In genomic region chr1:203507836-203508235, GRCh38 we compare ENCODE assay signal across 23 cellular contexts. TPM values are rescaled to one million over a fixed set of nuclear protein-coding genes. Genes with fewer than 3 reads are reported as not detected.
DNase-seq lines count a peak whose midpoint lies in the region; ATAC-seq, FAIRE-seq and TF ChIP-seq lines count a peak whose summit lies in the region.
"Had no signal": no experiment of that assay in that cellular context is flagged by ENCODE, and none has a peak within 500 bp of the region (broad histone marks: within the 10 kb centered on the region; RNA-seq: fewer than 3 reads in every experiment).

No MANE protein-coding gene starts in this region.

- H4K91ac ChIP-seq in IMR-90 (ENCODE audit: insufficient read depth, low read depth, low read length) (peak overlapping the region; percentile 96), H1 (replicated peaks; ENCODE audit: insufficient read length, low read length) (peak overlapping the region; percentile 51)

- dilution Hi-C loops in IMR-90 (cut with HindIII; ENCODE audit: low sequenced_read_pairs, unreplicated experiment): no loop called here

- no TSS peak for BruUV-seq in IMR-90 (replicated peaks; lab: Mats Ljungman, UMichigan)

- no peak overlapping the region; the same call in 1 of the 2 replicates for H3K9ac ChIP-seq in IMR-90 (ENCODE audit: low read depth, low read length)
- no peak overlapping the region for H3K9ac ChIP-seq in H1 (replicated peaks in 1 of 4; ENCODE audit: extremely low read depth in 1 of 4, low read depth in 3 of 4, low read length in 3 of 4)

- H2BK15ac ChIP-seq in IMR-90 (ENCODE audit: low read depth, low read length) (peak overlapping the region; percentile 95; the same call in 1 of the 3 replicates), H1 (ENCODE audit: low read length) (no peak overlapping the region)

- H3K23me2 ChIP-seq in H1 (ENCODE audit: low read depth, low read length): no peaks in the 10 kb centered on the region; the same call in 1 of the 2 replicates

- no peaks in the 10 kb centered on the region for H3K79me2 ChIP-seq in H1 (ENCODE audit: control insufficient read depth in 1 of 2, insufficient read depth in 2 of 2, low read length in 2 of 2)

- H3K9me3 ChIP-seq in IMR-90 (ENCODE audit: control insufficient read depth, insufficient read depth, low read length): no peaks in the 10 kb centered on the region
- H3K9me3 ChIP-seq in H1 (ENCODE audit: insufficient read depth in 2 of 2, low read depth in 1 of 2, low read length in 1 of 2): no peaks in the 10 kb centered on the region
- H3K9me3 ChIP-seq in muscle layer of duodenum (ENCODE audit: control insufficient read depth in 1 of 2, low read length in 2 of 2): no peaks in the 10 kb centered on the region
- H3K9me3 ChIP-seq: psoas muscle had no signal

- peaks cover 46% of the 10 kb centered on the region for H3K9me1 ChIP-seq in IMR-90 (ENCODE audit: insufficient read depth, low read length)

- intact Hi-C loops in IMR-90 (cut with micrococcal nuclease): loop anchor here (5.0 kb wide), 1 partner anchor 99 kb away; no protein-coding TSS in a partner anchor

- no peak for ATAC-seq in IMR-90 (ENCODE audit: low read depth)
- ATAC-seq in GM19397 (IDR thresholded peaks at IDR 0.05; ENCODE audit: unreplicated experiment): no peak
- ATAC-seq: foreskin keratinocyte, psoas muscle had no signal

- TF ChIP-seq CTCF in IMR-90 (conservative IDR thresholded peaks at IDR 0.05; ENCODE audit: low read depth, low read length) (no peak), H1 (IDR thresholded peaks at IDR 0.05; ENCODE audit: control extremely low read depth in 1 of 3, insufficient read depth in 1 of 3, low read depth in 1 of 3, low read length in 3 of 3) (no peak), GM20000 (IDR thresholded peaks at IDR 0.05; ENCODE audit: extremely low read depth, missing control alignments) (no peak)

- no peaks in the 10 kb centered on the region for H4K20me1 ChIP-seq in IMR-90 (ENCODE audit: insufficient read depth, low read length)
- no peaks in the 10 kb centered on the region for H4K20me1 ChIP-seq in H1 (replicated peaks in 1 of 2; ENCODE audit: control insufficient read depth in 1 of 2, insufficient read depth in 2 of 2, low read length in 2 of 2)

- H4K5ac ChIP-seq in IMR-90 (ENCODE audit: low read depth, low read length) (peak overlapping the region; percentile 69), H1 (ENCODE audit: insufficient read length, low read depth, low read length) (no peak overlapping the region)

- H3K27me3 ChIP-seq in IMR-90 (ENCODE audit: control insufficient read depth, insufficient read depth, low read length) (no peaks in the 10 kb centered on the region), H1 (replicated peaks in 1 of 4; ENCODE audit: control insufficient read depth in 3 of 4, extremely low read depth in 1 of 4, insufficient read depth in 3 of 4, low read length in 3 of 4) (peaks cover 0 to 3% (median 3%) of the 10 kb centered on the region in 4 experiments; a peak in 3 of 7 replicates), muscle layer of duodenum (ENCODE audit: low read depth, low read length) (no peaks in the 10 kb centered on the region)

- 0 out of 2 replicates have a peak overlapping the region, but pooled peaks have one; percentile 80 for H2BK12ac ChIP-seq in H1 (ENCODE audit: low read depth, low read length)

- H3K27ac ChIP-seq in IMR-90 (ENCODE audit: insufficient read depth, low read length) (peak overlapping the region; percentile 82; the same call in 1 of the 2 replicates), H1 (ENCODE audit: low read depth, low read length) (no peak overlapping the region), muscle layer of duodenum (ENCODE audit: low read length) (peak overlapping the region; percentile 61), substantia nigra (ENCODE audit: low read depth, low read length, poor library complexity, severe bottlenecking) (peak overlapping the region; percentile 44)
- H3K27ac ChIP-seq: foreskin keratinocyte, psoas muscle had no signal

- H2AK9ac ChIP-seq in IMR-90 (replicated peaks; ENCODE audit: low read depth, low read length, poor library complexity): peak overlapping the region; percentile 89

- DNase-seq in IMR-90 (no peak), H1 (ENCODE audit: low read depth in 1 of 2, low spot score in 2 of 2) (no peak), substantia nigra (lab: John Stamatoyannopoulos, UW) (no peak), GM20000 (ENCODE audit: low spot score) (no peak), COR-L47 (lab: John Stamatoyannopoulos, UW) (no peak)
- DNase-seq: activated CD4-positive, alpha-beta T cell treated with anti-CD3 and anti-CD28 coated beads, Interleukin-2, amount 50 U/mL, for 1 hour; activated CD8-positive, alpha-beta memory T cell treated with anti-CD3 and anti-CD28 coated beads, Interleukin-2, amount 50 U/mL, for 48 hours; activated effector memory CD4-positive, alpha-beta T cell treated with Interleukin-2 at 50 U/mL for 16 hours; CD4-positive, CD25-positive, alpha-beta regulatory T cell; DMS153; foreskin keratinocyte; MM.1S; NCI-H1436 treated with DMSO at 0.1 percent for 48 hours; SHP77 treated with DMSO at 0.1 percent for 48 hours; stimulated activated CD4-positive, alpha-beta T cell treated with anti-CD3 and anti-CD28 coated beads, Interleukin-4, amount 100 ng/mL, for 4 hours had no signal

- CTCF ChIA-PET in IMR-90 (lab: Yijun Ruan, JAX) (no interaction called here), H1 (lab: Charles Lee; ENCODE audit: partially characterized antibody) (interaction anchor here (0.8 to 9.0 kb wide), 22 partner anchors 11 to 240 kb away, joined by 3 to 162 read pairs (median 5); partner anchors contain the start of gene OPTC)

- H3K18ac ChIP-seq in IMR-90 (ENCODE audit: low read depth, low read length) (0 out of 2 replicates have a peak overlapping the region, but pooled peaks have one; percentile 25), H1 (ENCODE audit: extremely low read depth, low read length) (no peak overlapping the region)

- peak overlapping the region; percentile 68 for H2AFZ ChIP-seq in IMR-90 (replicated peaks; ENCODE audit: low read length, poor library complexity)
- no peak overlapping the region for H2AFZ ChIP-seq in H1 (ENCODE audit: low read length)

- H3K23ac ChIP-seq in IMR-90 (ENCODE audit: low read depth, low read length): no peak overlapping the region; the same call in 1 of the 2 replicates
- H3K23ac ChIP-seq in H1 (ENCODE audit: insufficient read length): no peak overlapping the region

- H2BK120ac ChIP-seq in IMR-90 (ENCODE audit: low read depth, low read length) (peak overlapping the region; percentile 96), H1 (replicated peaks; ENCODE audit: low read depth, low read length) (no peak overlapping the region)

- H3K56ac ChIP-seq in IMR-90 (ENCODE audit: extremely low read depth, insufficient read depth, low read length) (no peak overlapping the region), H1 (replicated peaks; ENCODE audit: insufficient read length, low read depth, low read length) (no peak overlapping the region)

- H3K79me1 ChIP-seq in IMR-90 (ENCODE audit: low read depth in 1 of 2, low read length in 2 of 2): peaks cover 10 to 60% of the 10 kb centered on the region in 2 experiments
- H3K79me1 ChIP-seq in H1 (ENCODE audit: low read depth, low read length): no peaks in the 10 kb centered on the region

- peak overlapping the region; percentile 91; a peak in 2 of 4 replicates for H4K8ac ChIP-seq in IMR-90 (ENCODE audit: low read depth in 2 of 2, low read length in 2 of 2)
- no peak overlapping the region for H4K8ac ChIP-seq in H1 (ENCODE audit: extremely low read depth, insufficient read depth, low read length)

- no peak overlapping the region for H3K4me2 ChIP-seq in IMR-90 (ENCODE audit: low read depth, low read length)
- no peak overlapping the region for H3K4me2 ChIP-seq in H1 (ENCODE audit: insufficient read depth in 1 of 2, low read depth in 2 of 2, low read length in 2 of 2)

- peak overlapping the region; percentile 49 for H2BK5ac ChIP-seq in IMR-90 (ENCODE audit: low read depth, low read length, poor library complexity, severe bottlenecking)
- no peak overlapping the region for H2BK5ac ChIP-seq in H1 (ENCODE audit: low read depth, low read length)

- H3K4ac ChIP-seq in IMR-90 (ENCODE audit: low read depth, low read length): peak overlapping the region; percentile 97
- H3K4ac ChIP-seq in H1 (replicated peaks; ENCODE audit: insufficient read length, low read depth, low read length): peak overlapping the region; percentile 16

- H3K14ac ChIP-seq in IMR-90 (replicated peaks; ENCODE audit: low read depth, low read length) (peak overlapping the region; percentile 82), H1 (ENCODE audit: insufficient read length) (no peak overlapping the region)

- no peaks in the 10 kb centered on the region for H3K36me3 ChIP-seq in IMR-90 (ENCODE audit: control insufficient read depth, insufficient read depth, low read length)
- H3K36me3 ChIP-seq in H1 (ENCODE audit: control insufficient read depth in 2 of 4, insufficient read depth in 4 of 4, low read length in 3 of 4): no peaks in the 10 kb centered on the region
- no peaks in the 10 kb centered on the region for H3K36me3 ChIP-seq in muscle layer of duodenum (ENCODE audit: control insufficient read depth in 1 of 2, insufficient read depth in 2 of 2, low read length in 2 of 2)

- TF ChIP-seq RAD21 in IMR-90 (IDR thresholded peaks at IDR 0.05; ENCODE audit: low read length) (no peak), H1 (IDR thresholded peaks at IDR 0.05 in 1 of 2, conservative IDR thresholded peaks at IDR 0.05 in 1 of 2; ENCODE audit: low read depth in 2 of 2, low read length in 2 of 2) (no peak)

- peak overlapping the region; percentile 75 for H2BK20ac ChIP-seq in IMR-90 (ENCODE audit: low read depth, low read length)
- H2BK20ac ChIP-seq in H1 (ENCODE audit: low read length): no peak overlapping the region

- no peak for TF ChIP-seq EP300 in H1 (IDR thresholded peaks at IDR 0.05; ENCODE audit: borderline replicate concordance in 1 of 2, low read depth in 2 of 2, low read length in 2 of 2)

- POLR2A ChIA-PET in IMR-90 (lab: Charles Lee; ENCODE audit: unreplicated experiment) (interaction anchor here (0.6 kb wide), 1 partner anchor 167 kb away, joined by 3 read pairs; no protein-coding TSS in a partner anchor), H1 (lab: Charles Lee; ENCODE audit: partially characterized antibody) (interaction anchor here (0.9 to 1.4 kb wide), 3 partner anchors 11 to 48 kb away, joined by 3 to 4 read pairs (median 4); no protein-coding TSS in a partner anchor)

- in situ Hi-C loops in IMR-90 (cut with MboI; ENCODE audit: low sequenced_read_pairs): loop anchor here (5.0 kb wide), 2 partner anchors 119 to 194 kb away; partner anchors contain the start of gene ATP2B4

- H2AK5ac ChIP-seq in IMR-90 (ENCODE audit: low read depth, low read length) (peak overlapping the region; percentile 97), H1 (ENCODE audit: low read depth, low read length) (no peak overlapping the region)

- no peak overlapping the region for H3K4me3 ChIP-seq in IMR-90 (ENCODE audit: insufficient read depth, low read depth, low read length)
- H3K4me3 ChIP-seq in H1 (ENCODE audit: extremely low read depth in 1 of 4, insufficient read depth in 2 of 4, low read depth in 3 of 4, low read length in 4 of 4): no peak overlapping the region
- H3K4me3 ChIP-seq in muscle layer of duodenum (ENCODE audit: low read depth in 1 of 2, low read length in 2 of 2): no peak overlapping the region
- H3K4me3 ChIP-seq: psoas muscle had no signal

- FAIRE-seq in H1 (lab: Jason Lieb, UNC): no peak
- FAIRE-seq: G401.6 had no signal

- H3K4me1 ChIP-seq in IMR-90 (ENCODE audit: control insufficient read depth, insufficient read depth, low read length) (peaks cover 36% of the 10 kb centered on the region), H1 (replicated peaks in 1 of 4; ENCODE audit: control insufficient read depth in 3 of 4, insufficient read depth in 4 of 4, low read length in 3 of 4) (peaks cover 2 to 20% (median 14%) of the 10 kb centered on the region in 4 experiments), muscle layer of duodenum (ENCODE audit: control insufficient read depth in 1 of 2, insufficient read depth in 2 of 2, low read length in 2 of 2) (peaks cover 31 to 46% of the 10 kb centered on the region in 2 donors)

- TF ChIP-seq POLR2A in IMR-90 (IDR thresholded peaks at IDR 0.05; ENCODE audit: low read depth, low read length): no peak
- no peak for TF ChIP-seq POLR2A in H1 (IDR thresholded peaks at IDR 0.05; ENCODE audit: control extremely low read depth in 1 of 2, low read depth in 2 of 2, low read length in 2 of 2)

RNA-seq across cellular contexts. Expression of gene OPTC, which starts 13.9 kb away (rescaled TPM):
- total RNA-seq in IMR-90 (2012; rRNA removed): not detected in 2 replicates
- polyA plus RNA-seq in IMR-90 (2012; rRNA removed) (not detected in 2 replicates), H1 (2011; rRNA removed) (2.8 and 4.0 TPM in 2 replicates)
- polyA plus RNA-seq in IMR-90 (2012; cell fraction: cytosol; rRNA removed): not detected in 2 replicates
- not detected in 2 replicates for polyA plus RNA-seq in IMR-90 (2012; cell fraction: nucleus; rRNA removed; ENCODE audit: low replicate concordance)
- 0.78 and 1.1 TPM in 2 replicates for total RNA-seq in H1 (2021; fragmentation: NEBNext Ultra II Directional; extraction: Animal tissue kit (Norgen Biotek cat#: 25700))
- polyA plus RNA-seq in H1 (2011; cell fraction: cytosol; rRNA removed): 1.6 TPM
- polyA plus RNA-seq in H1 (2011; cell fraction: nucleus; rRNA removed): 2.0 TPM
- 1.4 to 3.3 TPM (median 2.5 TPM) in 4 replicates for polyA plus RNA-seq in H1 (2012, experiment 1 of 2)
- polyA plus RNA-seq in H1 (2012, experiment 2 of 2): 2.1 TPM
- polyA plus RNA-seq in H1 (2013, experiment 1 of 2): 1.8 TPM
- polyA plus RNA-seq in H1 (2013, experiment 2 of 2): 2.0 TPM
- polyA minus RNA-seq in H1 (2011; rRNA and poly(A)+ RNA removed): 1.0 and 2.9 TPM in 2 replicates
- not detected for polyA minus RNA-seq in H1 (2011; cell fraction: cytosol; rRNA and poly(A)+ RNA removed)
- 0.50 TPM for polyA minus RNA-seq in H1 (2011; cell fraction: nucleus; rRNA and poly(A)+ RNA removed)
- total RNA-seq: CD4-positive, CD25-positive, alpha-beta regulatory T cell; dermis microvascular lymphatic vessel endothelial cell; foreskin keratinocyte; kidney epithelial cell; OCI-LY7; psoas muscle; T-helper 1 cell treated with Interleukin-12 subunit alpha and Interleukin-12 subunit beta and Interleukin-4 antibody, amounts not matched to agents 30 ng/mL and 1 ng/mL, for 36 hours had no signal
- polyA plus RNA-seq: CD4-positive, CD25-positive, alpha-beta regulatory T cell; foreskin keratinocyte; psoas muscle had no signal

RNA-seq across cellular contexts. Expression of gene PRELP, which starts 32.2 kb away (rescaled TPM):
- under 0.01 TPM in 1 of 2 replicates, not detected in the other for total RNA-seq in IMR-90 (2012; rRNA removed)
- polyA plus RNA-seq in IMR-90 (2012; rRNA removed) (0.47 and 0.56 TPM in 2 replicates), H1 (2011; rRNA removed) (0.23 and 0.28 TPM in 2 replicates)
- 0.25 and 0.69 TPM in 2 replicates for polyA plus RNA-seq in IMR-90 (2012; cell fraction: cytosol; rRNA removed)
- polyA plus RNA-seq in IMR-90 (2012; cell fraction: nucleus; rRNA removed; ENCODE audit: low replicate concordance): 0.14 and 0.26 TPM in 2 replicates
- 0.13 and 0.19 TPM in 2 replicates for total RNA-seq in H1 (2021; fragmentation: NEBNext Ultra II Directional; extraction: Animal tissue kit (Norgen Biotek cat#: 25700))
- polyA plus RNA-seq in H1 (2011; cell fraction: cytosol; rRNA removed): 0.09 TPM
- 0.17 TPM for polyA plus RNA-seq in H1 (2011; cell fraction: nucleus; rRNA removed)
- polyA plus RNA-seq in H1 (2012, experiment 1 of 2): 0.17 to 0.28 TPM (median 0.20 TPM) in 4 replicates
- polyA plus RNA-seq in H1 (2012, experiment 2 of 2): 0.34 TPM
- polyA plus RNA-seq in H1 (2013, experiment 1 of 2): 0.32 TPM
- 0.28 TPM for polyA plus RNA-seq in H1 (2013, experiment 2 of 2)
- polyA minus RNA-seq in H1 (2011; rRNA and poly(A)+ RNA removed): 0.16 and 0.20 TPM in 2 replicates
- not detected for polyA minus RNA-seq in H1 (2011; cell fraction: cytosol; rRNA and poly(A)+ RNA removed)
- polyA minus RNA-seq in H1 (2011; cell fraction: nucleus; rRNA and poly(A)+ RNA removed): 0.10 TPM
- total RNA-seq: CD4-positive, CD25-positive, alpha-beta regulatory T cell; dermis microvascular lymphatic vessel endothelial cell; OCI-LY7; T-helper 1 cell treated with Interleukin-12 subunit alpha and Interleukin-12 subunit beta and Interleukin-4 antibody, amounts not matched to agents 30 ng/mL and 1 ng/mL, for 36 hours had no signal
- polyA plus RNA-seq: CD4-positive, CD25-positive, alpha-beta regulatory T cell had no signal
